1 cellular context compared by ENCODE assay signal in the genomic region with DNA sequence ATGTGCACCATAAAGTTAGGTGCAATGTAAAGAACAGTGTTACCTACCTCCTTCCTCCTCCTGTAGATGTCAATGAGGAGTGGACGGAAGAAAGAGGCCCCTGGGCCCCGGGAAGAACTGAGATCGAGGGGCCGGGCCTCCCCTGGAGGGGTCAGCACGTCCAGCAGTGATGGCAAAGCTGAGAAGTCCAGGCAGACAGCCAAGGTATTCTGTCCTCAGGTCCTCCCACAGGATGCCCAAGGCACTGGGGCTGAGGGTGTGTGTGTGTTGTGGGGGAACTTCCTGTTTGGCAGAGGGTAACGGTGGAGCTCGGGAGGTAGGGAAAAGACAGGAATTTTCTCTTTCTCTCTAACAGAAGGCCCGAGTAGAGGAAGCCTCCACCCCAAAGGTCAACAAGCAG.
TF ChIP-seq lines count a peak whose summit lies in the region.

No MANE protein-coding gene starts in this region.

TF ChIP-seq in IMR-90, 13 proteins besides CTCF, POLR2A, EP300 and RAD21:
- TF ChIP-seq MXI1 (IDR thresholded peaks at IDR 0.05; ENCODE audit: borderline replicate concordance, low read depth, low read length) (no peak), MAFK (IDR thresholded peaks at IDR 0.05; ENCODE audit: low read depth, low read length) (no peak), CHD1 (IDR thresholded peaks at IDR 0.05; ENCODE audit: low read depth, low read length) (no peak), BHLHE40 (IDR thresholded peaks at IDR 0.05; ENCODE audit: low read depth, low read length) (no peak), CEBPB (IDR thresholded peaks at IDR 0.05; ENCODE audit: low read depth, low read length) (no peak), SMC3 (IDR thresholded peaks at IDR 0.05; ENCODE audit: low read depth, low read length) (no peak), RCOR1 (IDR thresholded peaks at IDR 0.05; ENCODE audit: insufficient replicate concordance, low read length) (no peak)
- TF ChIP-seq, protein P1, sequence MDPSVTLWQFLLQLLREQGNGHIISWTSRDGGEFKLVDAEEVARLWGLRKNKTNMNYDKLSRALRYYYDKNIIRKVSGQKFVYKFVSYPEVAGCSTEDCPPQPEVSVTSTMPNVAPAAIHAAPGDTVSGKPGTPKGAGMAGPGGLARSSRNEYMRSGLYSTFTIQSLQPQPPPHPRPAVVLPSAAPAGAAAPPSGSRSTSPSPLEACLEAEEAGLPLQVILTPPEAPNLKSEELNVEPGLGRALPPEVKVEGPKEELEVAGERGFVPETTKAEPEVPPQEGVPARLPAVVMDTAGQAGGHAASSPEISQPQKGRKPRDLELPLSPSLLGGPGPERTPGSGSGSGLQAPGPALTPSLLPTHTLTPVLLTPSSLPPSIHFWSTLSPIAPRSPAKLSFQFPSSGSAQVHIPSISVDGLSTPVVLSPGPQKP (IDR thresholded peaks at IDR 0.05; ENCODE audit: borderline replicate concordance, low read depth, low read length) = no peak
